Comparison of ENCODE assay signal across 23 cellular contexts in genomic region chr17:44272954-44273353, GRCh38. TPM values are rescaled to one million over a fixed set of nuclear protein-coding genes. Genes with fewer than 3 reads are reported as not detected.
"Had no signal": no experiment of that assay in that cellular context is flagged by ENCODE, and none has a peak within 500 bp of the region (broad histone marks: within the 10 kb centered on the region; RNA-seq: fewer than 3 reads in every experiment).

No MANE protein-coding gene starts in this region.

- DNase-seq: activated B cell treated with CpG ODN at 0.5 μM for 24 hours; activated CD4-positive, alpha-beta T cell treated with anti-CD3 and anti-CD28 coated beads for 1 hour; activated CD4-positive, alpha-beta T cell treated with anti-CD3 and anti-CD28 coated beads, Interleukin-2, amount 10 ng/mL, durations not matched to agents 24 days and 14 days; activated CD4-positive, alpha-beta T cell treated with anti-CD3 and anti-CD28 coated beads, Interleukin-2, amount 50 U/mL, for 48 hours; activated CD8-positive, alpha-beta memory T cell treated with anti-CD3 and anti-CD28 coated beads, Interleukin-2, amount 10 ng/mL, durations not matched to agents 7 days and 5 days; activated effector memory CD4-positive, alpha-beta T cell treated with Interleukin-2 at 50 U/mL for 16 hours; activated naive CD4-positive, alpha-beta T cell; activated T-cell treated with anti-CD3 and anti-CD28 coated beads, Interleukin-2, amount 50 U/mL, for 24 hours; aorta; central memory CD4-positive, alpha-beta T cell; Kasumi-1; NCI-H1048; NCI-H187 treated with DMSO at 0.1 percent for 48 hours; NCI-H2081 treated with DMSO at 0.1 percent for 48 hours; NCI-H446; NCI-H524; PC-3; SIG-M5; T-cell; T-helper 2 cell; T1000 had no signal

- H3K9me3 ChIP-seq: breast epithelium had no signal

- H3K4me1 ChIP-seq: breast epithelium had no signal

- H3K27ac ChIP-seq: breast epithelium had no signal

- ATAC-seq: activated CD8-positive, alpha-beta memory T cell treated with anti-CD3 and anti-CD28 coated beads, Interleukin-2, amount 10 ng/mL, durations not matched to agents 7 days and 5 days; PC-3; T-cell had no signal

- H3K36me3 ChIP-seq: breast epithelium had no signal

- H3K4me3 ChIP-seq: breast epithelium had no signal

- H3K27me3 ChIP-seq: breast epithelium had no signal

RNA-seq across cellular contexts. Expression of gene SLC4A1, which starts 5.0 kb away (rescaled TPM):
- total RNA-seq: activated CD4-positive, alpha-beta T cell treated with anti-CD3 and anti-CD28 coated beads, Interleukin-2, amount 10 ng/mL, durations not matched to agents 24 days and 14 days; activated CD8-positive, alpha-beta memory T cell treated with anti-CD3 and anti-CD28 coated beads, Interleukin-2, amount 10 ng/mL, durations not matched to agents 7 days and 5 days; activated T-helper 1 cell treated with anti-CD3 and anti-CD28 coated beads, Interleukin-12 subunit alpha, Interleukin-12 subunit beta, Interleukin-2, Interleukin-4 antibody, amounts not matched to agents 30 ng/mL and 10 ng/mL and 1 ng/mL, durations not matched to agents 14 hours and 24 hours and 36 hours; PC-3; T-cell had no signal
